30 cellular contexts compared by ENCODE assay signal in the genomic region with DNA sequence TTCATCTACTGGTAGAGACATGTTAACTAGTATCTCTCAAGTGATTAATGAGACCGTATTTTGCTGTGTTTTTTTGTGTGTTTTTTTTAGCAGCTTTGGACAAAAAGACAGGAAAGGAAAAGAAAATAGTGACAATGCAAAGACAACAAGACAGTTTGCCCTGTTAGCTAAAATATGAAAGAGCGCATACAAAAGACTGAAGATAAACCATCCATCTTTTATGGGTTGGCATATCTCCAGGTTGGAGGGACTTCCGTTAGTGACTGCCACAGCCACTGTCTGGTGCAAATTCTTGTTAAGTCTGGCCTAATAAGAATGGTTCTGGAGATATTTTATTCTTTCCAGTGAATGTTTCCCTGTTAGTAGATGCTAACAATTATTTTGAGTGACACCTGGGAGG.
"Had no signal": no experiment of that assay in that cellular context is flagged by ENCODE, and none has a peak within 500 bp of the region (broad histone marks: within the 10 kb centered on the region; RNA-seq: fewer than 3 reads in every experiment).

No MANE protein-coding gene starts in this region.

- H3K4me3 Mint-ChIP-seq: T-cell had no signal

- H3K4me3 ChIP-seq: MG63, PC-9, SJCRH30, SK-N-MC had no signal

- H3K27me3 Mint-ChIP-seq: T-cell had no signal

- H3K9me3 Mint-ChIP-seq: T-cell had no signal

- H3K27ac Mint-ChIP-seq: T-cell had no signal

- ATAC-seq: Panc1, Right ventricle myocardium inferior, SK-N-SH treated with all-trans-retinoic acid at 6 μM for 48 hours, T-cell had no signal

- DNase-seq: Karpas-422, MG63, NCI-H1048, NCI-H1092 treated with DMSO at 0.1 percent for 48 hours, NCI-H1105 treated with DMSO at 0.1 percent for 48 hours, NCI-H1417, NCI-H1436, NCI-H146, NCI-H1694, NCI-H187, NCI-H1930, NCI-H2029 treated with DMSO at 0.1 percent for 48 hours, NCI-H2081 treated with DMSO at 0.1 percent for 48 hours, NCI-H2107, NCI-H2171, NCI-H226, NCI-H446 treated with DMSO at 0.1 percent for 48 hours, NCI-H510A, NCI-H524, NCI-H526, NCI-H774, PC-9, SHP77, SIG-M5, SJCRH30, T-cell had no signal

- H3K4me1 Mint-ChIP-seq: T-cell had no signal
